In the genomic region with DNA sequence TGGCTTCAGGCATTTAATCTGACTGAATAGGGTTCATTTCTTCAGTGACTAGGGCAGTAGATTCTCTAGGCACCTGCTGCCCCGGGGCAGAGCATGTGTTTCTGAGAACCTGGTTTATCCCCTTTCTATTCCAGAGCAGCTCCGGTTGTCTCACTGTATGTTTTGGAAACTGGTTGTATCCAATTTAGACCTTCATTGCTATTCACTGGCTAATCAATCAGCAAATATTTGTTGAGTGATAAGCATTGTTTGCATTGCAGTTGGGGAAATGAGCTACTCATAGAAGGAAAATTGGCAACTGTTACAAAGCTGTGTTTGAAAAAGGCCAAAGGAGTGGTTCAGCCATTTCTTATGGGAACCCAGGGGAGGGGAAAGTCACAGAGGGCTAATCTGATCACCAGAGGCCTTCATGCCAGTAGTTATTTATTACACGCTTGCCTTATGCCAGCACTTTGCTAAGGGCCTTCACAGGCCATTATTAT, we compare ENCODE assay signal across 9 cellular contexts. TPM values are rescaled to one million over a fixed set of nuclear protein-coding genes. Genes with fewer than 3 reads are reported as not detected.
DNase-seq lines count a peak whose midpoint lies in the region; ATAC-seq and TF ChIP-seq lines count a peak whose summit lies in the region.
"Had no signal": no experiment of that assay in that cellular context is flagged by ENCODE, and none has a peak within 500 bp of the region (broad histone marks: within the 10 kb centered on the region; RNA-seq: fewer than 3 reads in every experiment).

No MANE protein-coding gene starts in this region.

- no peak overlapping the region for H3K4me3 Mint-ChIP-seq in activated CD4-positive, alpha-beta T cell treated with anti-CD3 and anti-CD28 coated beads, Interleukin-2, amount 10 ng/mL, durations not matched to agents 24 days and 14 days

- no peak overlapping the region for H3K9ac ChIP-seq in rectal smooth muscle tissue (ENCODE audit: low read length)

- peaks cover 11% of the 10 kb centered on the region for H3K4me1 ChIP-seq in HEK293 (ENCODE audit: control insufficient read depth, insufficient read depth, low read length)
- peaks cover 2 to 19% of the 10 kb centered on the region in 2 donors for H3K4me1 ChIP-seq in esophagus (ENCODE audit: control insufficient read depth in 2 of 2, insufficient read depth in 2 of 2, low read length in 1 of 2)
- H3K4me1 ChIP-seq in rectal smooth muscle tissue (ENCODE audit: control insufficient read depth, insufficient read depth, low read length), result peaks cover 3% of the 10 kb centered on the region

- DNase-seq in NCI-H345 (lab: John Stamatoyannopoulos, UW), result peak; percentile 88
- no peak for DNase-seq in activated CD4-positive, alpha-beta T cell treated with anti-CD3 and anti-CD28 coated beads, Interleukin-2, amount 10 ng/mL, durations not matched to agents 24 days and 14 days
- DNase-seq: aorta had no signal

- CTCF ChIA-PET in HEK293 (lab: Yijun Ruan, JAX), result interaction anchor here (0.6 to 6.6 kb wide), 5 partner anchors 10 to 290 kb away, joined by 3 to 37 read pairs (median 4); no protein-coding TSS in a partner anchor

- POLR2A ChIA-PET in HEK293 (lab: Yijun Ruan, JAX), result no interaction called here

- peaks cover 3% of the 10 kb centered on the region for H3K36me3 Mint-ChIP-seq in activated CD4-positive, alpha-beta T cell treated with anti-CD3 and anti-CD28 coated beads, Interleukin-2, amount 10 ng/mL, durations not matched to agents 24 days and 14 days (ENCODE audit: low read depth)

- H3K27ac ChIP-seq in HEK293 (ENCODE audit: extremely low read depth, low read depth, low read length) (no peak overlapping the region), esophagus (ENCODE audit: low read depth in 2 of 2, low read length in 1 of 2) (peak overlapping the region in 1 of 2 donors; percentile 47), rectal smooth muscle tissue (ENCODE audit: low read depth, low read length) (no peak overlapping the region)

- no peaks in the 10 kb centered on the region for H3K9me3 Mint-ChIP-seq in activated CD4-positive, alpha-beta T cell treated with anti-CD3 and anti-CD28 coated beads, Interleukin-2, amount 10 ng/mL, durations not matched to agents 24 days and 14 days

- intact Hi-C loops in activated CD4-positive, alpha-beta T cell treated with anti-CD3 and anti-CD28 coated beads, Interleukin-2, amount 10 ng/mL, durations not matched to agents 24 days and 14 days (cut with micrococcal nuclease), result loop anchor here (10.0 kb wide), 1 partner anchor 793 kb away; a partner anchor contains a TSS

- H3K4me1 Mint-ChIP-seq in activated CD4-positive, alpha-beta T cell treated with anti-CD3 and anti-CD28 coated beads, Interleukin-2, amount 10 ng/mL, durations not matched to agents 24 days and 14 days, result peaks cover 34% of the 10 kb centered on the region

- TF ChIP-seq CTCF in HEK293 (tag by site-specific recombination; IDR thresholded peaks at IDR 0.05), result no peak

- H3K4me3 ChIP-seq in HEK293 (ENCODE audit: low read depth, low read length) (no peak overlapping the region), esophagus (ENCODE audit: low read depth in 1 of 2, low read length in 2 of 2) (peak overlapping the region; percentile 48 to 78), rectal smooth muscle tissue (ENCODE audit: low read length) (peak overlapping the region; percentile 30)
- H3K4me3 ChIP-seq: SJSA1 had no signal

- H3K9me3 ChIP-seq in HEK293 (ENCODE audit: control insufficient read depth, insufficient read depth, low read depth, low read length), result no peaks in the 10 kb centered on the region
- H3K9me3 ChIP-seq in esophagus (ENCODE audit: control insufficient read depth in 2 of 2, insufficient read depth in 1 of 2, low read depth in 1 of 2, low read length in 1 of 2), result no peaks in the 10 kb centered on the region
- H3K9me3 ChIP-seq: SJSA1 had no signal

- no peak for ATAC-seq in GM19023 (IDR thresholded peaks at IDR 0.05; ENCODE audit: unreplicated experiment)
- no peak for ATAC-seq in GM18511 (IDR thresholded peaks at IDR 0.05; ENCODE audit: unreplicated experiment)

- H3K27me3 Mint-ChIP-seq in activated CD4-positive, alpha-beta T cell treated with anti-CD3 and anti-CD28 coated beads, Interleukin-2, amount 10 ng/mL, durations not matched to agents 24 days and 14 days, result no peaks in the 10 kb centered on the region

- H3K36me3 ChIP-seq in HEK293 (ENCODE audit: control insufficient read depth in 2 of 2, insufficient read depth in 1 of 2, low read length in 2 of 2) (no peaks in the 10 kb centered on the region), esophagus (ENCODE audit: control insufficient read depth in 2 of 2, insufficient read depth in 2 of 2, low read length in 1 of 2) (peaks cover 0 to 9% of the 10 kb centered on the region in 2 donors), rectal smooth muscle tissue (ENCODE audit: control insufficient read depth, insufficient read depth, low read length) (no peaks in the 10 kb centered on the region)
- H3K36me3 ChIP-seq: SJSA1 had no signal

- H3K27me3 ChIP-seq in esophagus (ENCODE audit: control insufficient read depth in 1 of 2, insufficient read depth in 2 of 2, low read length in 2 of 2) (no peaks in the 10 kb centered on the region), rectal smooth muscle tissue (ENCODE audit: control insufficient read depth, insufficient read depth, low read length) (no peaks in the 10 kb centered on the region)
- H3K27me3 ChIP-seq: SJSA1 had no signal

- H3K27ac Mint-ChIP-seq in activated CD4-positive, alpha-beta T cell treated with anti-CD3 and anti-CD28 coated beads, Interleukin-2, amount 10 ng/mL, durations not matched to agents 24 days and 14 days, result no peak overlapping the region

- WGBS in esophagus, 2 donors, result 67 to 70% methylated on average over 3 of the region's 3 CpGs

TF ChIP-seq in HEK293, 187 proteins besides CTCF, POLR2A, EP300 and RAD21:
- TF ChIP-seq ZNF112 (tag by site-specific recombination; IDR thresholded peaks at IDR 0.05), result no peak
- peak; percentile 31; the same call in 1 of the 2 replicates for TF ChIP-seq FEZF1 (tag by site-specific recombination; IDR thresholded peaks at IDR 0.05)

RNA-seq across cellular contexts. Expression of a gene that starts 2.9 kb away (rescaled TPM):
- polyA plus RNA-seq in esophagus, result 100 to 1,000 TPM in 1 of 2 donors, 10 to 100 TPM in 1; 50.6 to 173 TPM
- 54.2 and 56.2 TPM in 2 replicates for total RNA-seq in activated CD4-positive, alpha-beta T cell treated with anti-CD3 and anti-CD28 coated beads, Interleukin-2, amount 10 ng/mL, durations not matched to agents 24 days and 14 days
